In genomic region chr14:21099596-21099985, GRCh38 we compare ENCODE assay signal across 12 cellular contexts. TPM values are rescaled to one million over a fixed set of nuclear protein-coding genes. Genes with fewer than 3 reads are reported as not detected.
DNase-seq lines count a peak whose midpoint lies in the region; ATAC-seq, FAIRE-seq and TF ChIP-seq lines count a peak whose summit lies in the region.
"Had no signal": no experiment of that assay in that cellular context is flagged by ENCODE, and none has a peak within 500 bp of the region (broad histone marks: within the 10 kb centered on the region; RNA-seq: fewer than 3 reads in every experiment).

No MANE protein-coding gene starts in this region.

- peak overlapping the region; percentile 81; the same call in 1 of the 2 replicates for H2AFZ ChIP-seq in PC-3 (ENCODE audit: low read length)

- no peak overlapping the region for H3K27ac Mint-ChIP-seq in Calu3 (ENCODE audit: unreplicated experiment)

- H3K4me1 Mint-ChIP-seq in Calu3 (ENCODE audit: low read depth, unreplicated experiment), result peaks cover 44% of the 10 kb centered on the region

- no TSS peak for BruUV-seq in Calu3 (replicated peaks; lab: Mats Ljungman, UMichigan)
- BruUV-seq in PC-3 (replicated peaks; lab: Mats Ljungman, UMichigan), result no TSS peak

- H3K4me1 ChIP-seq in PC-3 (ENCODE audit: insufficient read depth, low read length) (peaks cover 34% of the 10 kb centered on the region), esophagus muscularis mucosa (peaks cover 37 to 66% (median 62%) of the 10 kb centered on the region in 4 donors), sigmoid colon (peaks cover 0 to 60% (median 55%) of the 10 kb centered on the region in 4 donors)

- peak overlapping the region; percentile 82 for H3K4me2 ChIP-seq in PC-3 (ENCODE audit: low read length)

- no peak for FAIRE-seq in HTR-8/SVneo (lab: Jason Lieb, UNC)

- no peaks in the 10 kb centered on the region for H3K9me2 ChIP-seq in PC-3 (replicated peaks; ENCODE audit: low read length)

- peak overlapping the region; percentile 71 for H3K4me3 Mint-ChIP-seq in Calu3 (ENCODE audit: low read depth, unreplicated experiment)

- intact Hi-C loops in Calu3 (cut with micrococcal nuclease; ENCODE audit: unreplicated experiment), result no loop called here
- intact Hi-C loops in PC-3 (cut with micrococcal nuclease), result no loop called here
- intact Hi-C loops in esophagus muscularis mucosa (cut with DNase I), result loop anchor here (10.0 kb wide), 1 partner anchor 165 kb away; the partner anchor contains the start of gene HNRNPC
- intact Hi-C loops in sigmoid colon (cut with DNase I), result loop anchor here (5.0 to 10.0 kb wide), 3 partner anchors 417 to 765 kb away; partner anchors contain the start of genes CCNB1IP1 and RNASE4

- TF ChIP-seq CTCF in Calu3 (IDR thresholded peaks at IDR 0.05; ENCODE audit: unreplicated experiment), result no peak
- no peak for TF ChIP-seq CTCF in PC-3 (conservative IDR thresholded peaks at IDR 0.05; ENCODE audit: low read depth, low read length)
- TF ChIP-seq CTCF in esophagus muscularis mucosa (IDR thresholded peaks at IDR 0.05), result no peak
- no peak for TF ChIP-seq CTCF in sigmoid colon (IDR thresholded peaks at IDR 0.05)
- no peak for TF ChIP-seq CTCF in GM10266 (IDR thresholded peaks at IDR 0.05; ENCODE audit: control insufficient read depth, insufficient read depth, low read depth, missing control alignments)

- no peak for DNase-seq in Calu3
- no peak for DNase-seq in PC-3
- DNase-seq in esophagus muscularis mucosa (ENCODE audit: extremely low spot score), result no peak
- DNase-seq in sigmoid colon, result no peak
- no peak for DNase-seq in GM10266 (ENCODE audit: extremely low spot score)
- DNase-seq in HTR-8/SVneo (ENCODE audit: insufficient read length, low spot score), result no peak
- DNase-seq in kidney glomerular epithelial cell (lab: John Stamatoyannopoulos, UW), result no peak
- DNase-seq: amygdala had no signal

- H3K27me3 ChIP-seq in PC-3 (ENCODE audit: low read length) (no peaks in the 10 kb centered on the region), esophagus muscularis mucosa (no peaks in the 10 kb centered on the region), sigmoid colon (no peaks in the 10 kb centered on the region)

- H4K20me1 ChIP-seq in PC-3 (ENCODE audit: low read length), result no peaks in the 10 kb centered on the region

- H3K9me3 ChIP-seq in PC-3 (ENCODE audit: low read length) (no peaks in the 10 kb centered on the region), esophagus muscularis mucosa (no peaks in the 10 kb centered on the region), sigmoid colon (no peaks in the 10 kb centered on the region)

- TF ChIP-seq POLR2A in esophagus muscularis mucosa (IDR thresholded peaks at IDR 0.05; ENCODE audit: low read depth), result no peak
- TF ChIP-seq POLR2A in sigmoid colon (IDR thresholded peaks at IDR 0.05), result no peak

- no peaks in the 10 kb centered on the region for H3K79me2 ChIP-seq in PC-3 (ENCODE audit: low read length)

- H3K36me3 ChIP-seq in PC-3 (ENCODE audit: low read depth, low read length) (no peaks in the 10 kb centered on the region), esophagus muscularis mucosa (no peaks in the 10 kb centered on the region), sigmoid colon (no peaks in the 10 kb centered on the region)

- no peak overlapping the region for H3K9ac ChIP-seq in PC-3 (ENCODE audit: low read length)

- 54% methylated on average over 5 of the region's 5 CpGs for WGBS in esophagus muscularis mucosa
- whole genome bisulfite sequencing in sigmoid colon, 2 donors, result 56 to 78% methylated on average over 5 of the region's 5 CpGs

- no peaks in the 10 kb centered on the region for H3F3A ChIP-seq in PC-3 (ENCODE audit: low read length, unreplicated experiment)

- CTCF ChIA-PET in Calu3 (lab: Charles Lee) (interaction anchor here (0.6 kb wide), 1 partner anchor 33 kb away, joined by 3 read pairs; no protein-coding TSS in a partner anchor), PC-3 (lab: Charles Lee) (no interaction called here)

- peaks cover 33% of the 10 kb centered on the region for H3K36me3 Mint-ChIP-seq in Calu3 (ENCODE audit: insufficient read depth, unreplicated experiment)

- H3K27me3 Mint-ChIP-seq in Calu3 (ENCODE audit: unreplicated experiment), result no peaks in the 10 kb centered on the region

- POLR2A ChIA-PET in PC-3 (lab: Charles Lee; ENCODE audit: unreplicated experiment), result no interaction called here

- TF ChIP-seq EP300 in esophagus muscularis mucosa (IDR thresholded peaks at IDR 0.05) (no peak), sigmoid colon (IDR thresholded peaks at IDR 0.05) (no peak)

- H3K27ac ChIP-seq in PC-3 (ENCODE audit: low read length), result no peak overlapping the region
- H3K27ac ChIP-seq in esophagus muscularis mucosa (replicated peaks in 1 of 4), result peak overlapping the region; percentile 97 to 98 (median 97)
- H3K27ac ChIP-seq in sigmoid colon, result peak overlapping the region; percentile 92 to 98 (median 97)

- ATAC-seq in PC-3 (no peak), GM21367 (IDR thresholded peaks at IDR 0.05; ENCODE audit: unreplicated experiment) (no peak)

- H3K9me3 Mint-ChIP-seq in Calu3 (ENCODE audit: low read depth, unreplicated experiment), result no peaks in the 10 kb centered on the region

- H3K4me3 ChIP-seq in PC-3 (ENCODE audit: low read length) (peak overlapping the region; percentile 69), esophagus muscularis mucosa (peak overlapping the region in 3 of 4 donors; percentile 76 to 86 (median 77)), sigmoid colon (peak overlapping the region in 2 of 4 donors; percentile 70 to 77)

RNA-seq across cellular contexts. Expression of gene ZNF219, which starts 1.1 kb away (rescaled TPM):
- total RNA-seq in Calu3 (2022) (18.5 and 20.3 TPM in 2 replicates), PC-3 (2014; rRNA removed) (5.7 and 6.0 TPM in 2 replicates), esophagus muscularis mucosa (100 to 1,000 TPM in 2 of 4 donors, 10 to 100 TPM in 2; 64.4 to 116 (median 94.3) TPM), sigmoid colon (10 to 100 TPM; 38.2 to 89.7 (median 65.0) TPM)
- polyA plus RNA-seq in sigmoid colon, result 10 to 100 TPM; 27.6 to 52.9 (median 29.4) TPM

RNA-seq across cellular contexts. Expression of gene TMEM253, which starts 1.3 kb away (rescaled TPM):
- total RNA-seq in Calu3 (2022), result 0.24 TPM in 1 of 2 replicates, not detected in the other
- not detected in 2 replicates for total RNA-seq in PC-3 (2014; rRNA removed)
- total RNA-seq in esophagus muscularis mucosa, result under 1 TPM in 1 of 4 donors, not detected in 3; 0.23 TPM
- total RNA-seq in sigmoid colon, result 1 to 10 TPM in 1 of 4 donors, not detected in 3; 1.1 TPM
- 10 to 100 TPM; 14.1 to 28.4 (median 14.4) TPM for polyA plus RNA-seq in sigmoid colon
- total RNA-seq: RPMI7951 had no signal

RNA-seq across cellular contexts. Expression of gene ARHGEF40, which starts 29.5 kb away (rescaled TPM):
- total RNA-seq in Calu3 (2022), result 15.0 and 16.8 TPM in 2 replicates
- total RNA-seq in PC-3 (2014; rRNA removed), result 2.7 and 3.9 TPM in 2 replicates
- 10 to 100 TPM; 19.4 to 47.3 (median 27.0) TPM for total RNA-seq in esophagus muscularis mucosa
- 10 to 100 TPM; 15.0 to 48.5 (median 17.4) TPM for total RNA-seq in sigmoid colon
- polyA plus RNA-seq in sigmoid colon, result 10 to 100 TPM; 12.5 to 26.5 (median 18.0) TPM

RNA-seq across cellular contexts. Expression of gene RNASE8, which starts 42.0 kb away (rescaled TPM):
- total RNA-seq in Calu3 (2022), result not detected in 2 replicates
- not detected in 2 replicates for total RNA-seq in PC-3 (2014; rRNA removed)
- not detected for total RNA-seq in esophagus muscularis mucosa
- total RNA-seq in sigmoid colon, result not detected
- polyA plus RNA-seq in sigmoid colon, result not detected
- total RNA-seq: myocyte, RPMI7951 had no signal
- polyA plus RNA-seq: thymus had no signal

RNA-seq across cellular contexts. Expression of gene OR5AU1, which starts 56.3 kb away (rescaled TPM):
- total RNA-seq in Calu3 (2022) (0.05 and 0.14 TPM in 2 replicates), PC-3 (2014; rRNA removed) (not detected in 2 replicates), esophagus muscularis mucosa (not detected), sigmoid colon (not detected)
- polyA plus RNA-seq in sigmoid colon, result not detected
- total RNA-seq: myocyte, RPMI7951 had no signal

Comparison
In these comparisons a context has a peak if more than half of its experiments do, and no peak if none do; other contexts are left out.
1. intact Hi-C loops: an anchor here in esophagus muscularis mucosa (10.0 kb wide) and sigmoid colon (5.0 to 10.0 kb wide); none called in Calu3 and PC-3.